Comparison of ENCODE assay signal across 9 cellular contexts in genomic region chr14:65098586-65098985, GRCh38. TPM values are rescaled to one million over a fixed set of nuclear protein-coding genes. Genes with fewer than 3 reads are reported as not detected.
A peak's percentile ranks its signal among the peaks of the same experiment; 100 is the strongest.
DNase-seq lines count a peak whose midpoint lies in the region; ATAC-seq and TF ChIP-seq lines count a peak whose summit lies in the region.
"Had no signal": no experiment of that assay in that cellular context is flagged by ENCODE, and none has a peak within 500 bp of the region (broad histone marks: within the 10 kb centered on the region; RNA-seq: fewer than 3 reads in every experiment).

No MANE protein-coding gene starts in this region.

- no peak for DNase-seq in activated T-cell treated with anti-CD3 and anti-CD28 coated beads, Interleukin-2, amount 50 U/mL, for 24 hours
- DNase-seq in activated T-cell treated with anti-CD3 and anti-CD28 coated beads, Interleukin-2, amount 50 U/mL, for 1 hour: no peak
- DNase-seq in testis (no peak), omental fat pad (ENCODE audit: low spot score) (no peak), AG20443 (ENCODE audit: low spot score) (no peak), head of caudate nucleus (no peak)

- H3K4me1 Mint-ChIP-seq in activated T-cell treated with anti-CD3 and anti-CD28 coated beads, Interleukin-2, amount 50 U/mL, for 24 hours (ENCODE audit: low read depth): peaks cover 75% of the 10 kb centered on the region

- H3K27me3 ChIP-seq in gastroesophageal sphincter (no peaks in the 10 kb centered on the region), testis (no peaks in the 10 kb centered on the region)

- peak overlapping the region; percentile 91 for H3K27ac Mint-ChIP-seq in activated T-cell treated with anti-CD3 and anti-CD28 coated beads, Interleukin-2, amount 50 U/mL, for 24 hours

- H3K36me3 ChIP-seq in gastroesophageal sphincter (peaks cover 0 to 18% of the 10 kb centered on the region in 2 donors), testis (ENCODE audit: low read depth, missing control alignments) (no peaks in the 10 kb centered on the region)

- TF ChIP-seq EP300 in gastroesophageal sphincter (IDR thresholded peaks at IDR 0.05): no peak

- H3K4me1 ChIP-seq in gastroesophageal sphincter: peaks cover 29 to 88% (median 40%) of the 10 kb centered on the region in 3 donors
- peaks cover 32% of the 10 kb centered on the region for H3K4me1 ChIP-seq in testis

- ATAC-seq in gastroesophageal sphincter: no peak
- no peak for ATAC-seq in omental fat pad (ENCODE audit: low FRiP score)

- no peaks in the 10 kb centered on the region for H3K9me3 ChIP-seq in gastroesophageal sphincter
- H3K9me3 ChIP-seq in testis: no peaks in the 10 kb centered on the region

- H3K36me3 Mint-ChIP-seq in activated T-cell treated with anti-CD3 and anti-CD28 coated beads, Interleukin-2, amount 50 U/mL, for 24 hours (ENCODE audit: low read depth): peaks cover 78% of the 10 kb centered on the region

- TF ChIP-seq POLR2A in gastroesophageal sphincter (IDR thresholded peaks at IDR 0.05) (no peak), testis (IDR thresholded peaks at IDR 0.05) (no peak)

- 21 to 23% methylated on average over 2 of the region's 2 CpGs for WGBS in gastroesophageal sphincter (ENCODE audit: low coverage in 1 of 2), 2 donors
- WGBS in testis, 2 donors: 40 to 53% methylated on average over 2 of the region's 2 CpGs

- H3K4me3 ChIP-seq in gastroesophageal sphincter (peak overlapping the region in 1 of 2 donors; percentile 22), testis (no peak overlapping the region)
- H3K4me3 ChIP-seq: SK-N-MC had no signal

- H3K4me3 Mint-ChIP-seq in activated T-cell treated with anti-CD3 and anti-CD28 coated beads, Interleukin-2, amount 50 U/mL, for 24 hours: peak overlapping the region; percentile 72

- intact Hi-C loops in testis (cut with DNase I; ENCODE audit: low total_unique reads): loop anchor here (10.0 kb wide), 1 partner anchor 334 kb away; no protein-coding TSS in a partner anchor
- intact Hi-C loops in head of caudate nucleus (cut with DNase I): no loop called here

- H3K9me3 Mint-ChIP-seq in activated T-cell treated with anti-CD3 and anti-CD28 coated beads, Interleukin-2, amount 50 U/mL, for 24 hours: no peaks in the 10 kb centered on the region

- H3K27ac ChIP-seq in VCaP (peak overlapping the region; percentile 81), gastroesophageal sphincter (peak overlapping the region in 3 of 4 donors; percentile 38 to 78 (median 71)), testis (peak overlapping the region; percentile 6 to 57)
- H3K27ac ChIP-seq: SK-N-MC had no signal

- H3K27me3 Mint-ChIP-seq in activated T-cell treated with anti-CD3 and anti-CD28 coated beads, Interleukin-2, amount 50 U/mL, for 24 hours: no peaks in the 10 kb centered on the region

- TF ChIP-seq CTCF in VCaP (conservative IDR thresholded peaks at IDR 0.05) (no peak), gastroesophageal sphincter (IDR thresholded peaks at IDR 0.05) (no peak), testis (IDR thresholded peaks at IDR 0.05) (no peak), omental fat pad (IDR thresholded peaks at IDR 0.05) (no peak)

RNA-seq across cellular contexts. Expression of gene MAX, which starts 3.7 kb away (rescaled TPM):
- total RNA-seq in gastroesophageal sphincter: 10 to 100 TPM; 61.8 to 87.1 (median 80.9) TPM
- 10 to 100 TPM; 53.1 to 56.4 TPM for total RNA-seq in testis
- 56.7 TPM for polyA plus RNA-seq in testis (ENCODE audit: insufficient read depth, low read depth, low replicate concordance)
- 10 to 100 TPM; 38.6 to 69.8 (median 55.3) TPM for total RNA-seq in omental fat pad
